ENCODE assay signal across 24 cellular contexts in the genomic region with DNA sequence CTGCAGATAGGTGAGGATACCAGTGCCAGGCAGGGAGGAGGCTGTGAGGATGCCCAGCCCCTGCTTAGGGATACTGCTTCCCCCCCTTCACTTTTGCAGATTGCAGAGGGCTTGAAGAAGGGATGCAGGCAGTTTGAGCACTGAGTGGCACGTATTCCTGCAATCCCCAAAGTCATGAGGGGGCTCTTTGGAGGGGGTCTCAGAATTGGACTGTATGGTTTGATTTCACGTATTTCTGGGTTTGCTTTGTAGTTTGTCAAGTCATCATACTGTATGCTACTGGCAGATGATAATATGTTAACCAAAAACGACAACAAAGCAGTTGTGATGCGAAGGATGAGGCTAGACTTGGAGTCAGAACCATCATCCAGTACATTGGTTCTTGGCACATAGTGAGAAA.
"Had no signal": no experiment of that assay in that cellular context is flagged by ENCODE, and none has a peak within 500 bp of the region (broad histone marks: within the 10 kb centered on the region; RNA-seq: fewer than 3 reads in every experiment).

No MANE protein-coding gene starts in this region.

- H3K9me3 ChIP-seq: esophagus squamous epithelium, left ventricle myocardium inferior, lower lobe of right lung, psoas muscle, right lobe of liver, tibial artery, upper lobe of left lung, uterus had no signal

- H3K4me2 ChIP-seq: hepatocyte, neural progenitor cell had no signal

- H2AFZ ChIP-seq: hepatocyte, neural progenitor cell had no signal

- H3K9ac ChIP-seq: neural progenitor cell had no signal

- H3K9me3 Mint-ChIP-seq: natural killer cell treated with Interleukin-12 subunit alpha and Interleukin-12 subunit beta and Interleukin-15 and Interleukin-18, amount 100 ng/mL, for 72 hours; stimulated activated memory B cell treated with anti-CD40 and anti-IgM and Interleukin-4, amounts not matched to agents 10 μg/mL and 1 μg/mL and 100 μg/mL, for 72 hours; stimulated activated naive CD8-positive, alpha-beta T cell treated with anti-CD3 and anti-CD28 coated beads, Interleukin-15, Interleukin-2, amounts not matched to agents 100 ng/mL and 50 ng/mL, for 24 hours had no signal

- H3K27ac ChIP-seq: esophagus squamous epithelium, hepatocyte, left ventricle myocardium inferior, lower lobe of right lung, neural progenitor cell, psoas muscle, right lobe of liver, tibial artery, upper lobe of left lung, uterus had no signal

- H3K4me3 ChIP-seq: esophagus squamous epithelium, hepatocyte, left ventricle myocardium inferior, lower lobe of right lung, neural progenitor cell, psoas muscle, right lobe of liver, tibial artery, upper lobe of left lung, uterus had no signal

- H3K27ac Mint-ChIP-seq: natural killer cell treated with Interleukin-12 subunit alpha and Interleukin-12 subunit beta and Interleukin-15 and Interleukin-18, amount 100 ng/mL, for 72 hours; neural progenitor cell; stimulated activated memory B cell treated with anti-CD40 and anti-IgM and Interleukin-4, amounts not matched to agents 10 μg/mL and 1 μg/mL and 100 μg/mL, for 72 hours; stimulated activated naive CD8-positive, alpha-beta T cell treated with anti-CD3 and anti-CD28 coated beads, Interleukin-15, Interleukin-2, amounts not matched to agents 100 ng/mL and 50 ng/mL, for 24 hours had no signal

- H3K79me2 ChIP-seq: hepatocyte had no signal

- H3K27me3 ChIP-seq: hepatocyte, neural progenitor cell, right lobe of liver, upper lobe of left lung, uterus had no signal

- H3K36me3 Mint-ChIP-seq: natural killer cell treated with Interleukin-12 subunit alpha and Interleukin-12 subunit beta and Interleukin-15 and Interleukin-18, amount 100 ng/mL, for 72 hours; neural progenitor cell; stimulated activated memory B cell treated with anti-CD40 and anti-IgM and Interleukin-4, amounts not matched to agents 10 μg/mL and 1 μg/mL and 100 μg/mL, for 72 hours had no signal

- DNase-seq: dermis blood vessel endothelial cell; esophagus squamous epithelium; foreskin melanocyte; head of caudate nucleus; kidney; left cardiac atrium; left ventricle myocardium inferior; lower lobe of right lung; mesenchymal stem cell; midbrain; nucleus accumbens; psoas muscle; retina; right lobe of liver; stimulated activated CD4-positive, alpha-beta T cell treated with anti-CD3 and anti-CD28 coated beads, Interleukin-1b, Interleukin-23, amount 100 ng/mL, for 48 hours; stimulated activated CD4-positive, alpha-beta T cell treated with anti-CD3 and anti-CD28 coated beads, Interleukin-4, amount 100 ng/mL, for 24 hours; tibial artery; upper lobe of left lung; uterus had no signal

- FAIRE-seq: kidney had no signal

- H3K4me1 ChIP-seq: esophagus squamous epithelium, left ventricle myocardium inferior, lower lobe of right lung, neural progenitor cell, psoas muscle, right lobe of liver, tibial artery, upper lobe of left lung, uterus had no signal

- H3K36me3 ChIP-seq: esophagus squamous epithelium, left ventricle myocardium inferior, lower lobe of right lung, neural progenitor cell, right lobe of liver, tibial artery, upper lobe of left lung, uterus had no signal

- ATAC-seq: left cardiac atrium; lower lobe of right lung; natural killer cell treated with Interleukin-12 subunit alpha and Interleukin-12 subunit beta and Interleukin-15 and Interleukin-18, amount 100 ng/mL, for 72 hours; psoas muscle; right lobe of liver; stimulated activated memory B cell treated with anti-CD40 and anti-IgM and Interleukin-4, amounts not matched to agents 10 μg/mL and 1 μg/mL and 100 μg/mL, for 72 hours had no signal

- H3K4me3 Mint-ChIP-seq: natural killer cell treated with Interleukin-12 subunit alpha and Interleukin-12 subunit beta and Interleukin-15 and Interleukin-18, amount 100 ng/mL, for 72 hours; neural progenitor cell; stimulated activated memory B cell treated with anti-CD40 and anti-IgM and Interleukin-4, amounts not matched to agents 10 μg/mL and 1 μg/mL and 100 μg/mL, for 72 hours; stimulated activated naive CD8-positive, alpha-beta T cell treated with anti-CD3 and anti-CD28 coated beads, Interleukin-15, Interleukin-2, amounts not matched to agents 100 ng/mL and 50 ng/mL, for 24 hours had no signal
